In the genomic region with DNA sequence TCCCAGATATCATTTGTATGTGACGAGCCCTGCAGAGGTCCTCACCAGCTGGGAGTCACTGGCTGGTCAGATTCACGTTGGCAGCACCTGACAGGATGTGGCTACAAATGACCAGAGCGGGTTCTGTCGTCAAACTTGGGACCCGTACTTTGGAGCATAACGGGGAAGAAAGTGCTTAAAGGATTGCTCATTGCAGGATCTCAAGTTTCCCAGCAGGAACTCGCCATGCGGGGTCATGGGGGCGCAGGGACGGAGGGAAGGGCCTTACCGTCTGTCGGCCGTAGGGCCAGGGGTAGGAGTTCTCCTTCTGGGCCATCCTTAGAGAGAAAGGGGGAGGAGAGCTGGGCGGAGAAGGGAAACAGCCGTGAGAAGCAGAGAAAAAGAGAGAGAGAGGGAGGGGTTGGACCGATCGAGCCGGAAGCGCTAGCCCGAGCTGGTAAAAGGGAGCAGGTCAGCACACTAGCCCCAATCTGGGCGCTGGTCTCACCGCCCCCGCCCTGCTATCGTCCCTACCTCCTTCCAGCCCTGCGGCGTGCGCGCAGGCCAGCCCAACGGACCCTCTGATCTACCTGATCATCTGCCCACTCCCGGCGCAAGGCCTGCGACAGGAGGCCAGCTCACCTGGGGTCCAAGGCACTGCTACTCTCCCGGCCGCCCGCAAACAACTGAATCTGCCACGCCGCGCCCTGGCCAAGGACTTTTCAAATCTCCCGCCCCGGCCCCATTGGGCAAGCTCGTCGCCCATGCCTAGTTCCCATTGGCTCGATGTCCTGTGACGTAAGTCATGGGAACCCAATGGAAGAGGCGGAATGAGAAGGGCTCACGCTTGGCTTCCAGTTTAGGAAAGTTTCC, we compare ENCODE assay signal across 8 cellular contexts. TPM values are rescaled to one million over a fixed set of nuclear protein-coding genes. Genes with fewer than 3 reads are reported as not detected.
A peak's percentile ranks its signal among the peaks of the same experiment; 100 is the strongest.
DNase-seq lines count a peak whose midpoint lies in the region; ATAC-seq and TF ChIP-seq lines count a peak whose summit lies in the region.

A gene (minus strand): TSS at position 667 of the 852 bp plus-strand sequence. CDS start 351 bp downstream, at position 316.

- intact Hi-C loops in activated T-helper 2 cell treated with anti-CD3 and anti-CD28 coated beads, Interferon-gamma antibody, Interleukin-2, Interleukin-4, amounts not matched to agents 10 μg/mL and 5 μg/mL and 100 μg/mL, durations not matched to agents 14 hours and 24 hours and 36 hours (cut with micrococcal nuclease), result loop anchor here (1.0 kb wide), 2 partner anchors 10 to 12 kb away; no protein-coding TSS in a partner anchor

- ATAC-seq in GM23338, result peak; percentile 94
- peak; percentile 98 for ATAC-seq in stimulated activated naive CD8-positive, alpha-beta T cell treated with anti-CD3 and anti-CD28 coated beads, Interleukin-15, amount 100 ng/mL, for 72 hours

- H4K20me1 ChIP-seq in GM23338 (replicated peaks; ENCODE audit: insufficient read depth) (peaks cover 17% of the 10 kb centered on the region; the same call in 1 of the 2 replicates), neural cell (ENCODE audit: insufficient read depth) (no peaks in the 10 kb centered on the region)

- no peaks in the 10 kb centered on the region for H3K9me3 ChIP-seq in neural cell (ENCODE audit: low read length)

- no peaks in the 10 kb centered on the region; the same call in 1 of the 3 replicates for H3K9me3 Mint-ChIP-seq in GM23338
- H3K9me3 Mint-ChIP-seq in activated T-helper 2 cell treated with anti-CD3 and anti-CD28 coated beads, Interferon-gamma antibody, Interleukin-2, Interleukin-4, amounts not matched to agents 10 μg/mL and 5 μg/mL and 100 μg/mL, durations not matched to agents 14 hours and 24 hours and 36 hours, result no peaks in the 10 kb centered on the region
- no peaks in the 10 kb centered on the region for H3K9me3 Mint-ChIP-seq in stimulated activated naive CD8-positive, alpha-beta T cell treated with anti-CD3 and anti-CD28 coated beads, Interleukin-15, amount 100 ng/mL, for 72 hours

- H2AFZ ChIP-seq in GM23338, result no peak within 1 kb of the TSS
- no peak within 1 kb of the TSS for H2AFZ ChIP-seq in neural cell (ENCODE audit: low read depth, low read length)

- peak within 1 kb of the TSS; percentile 72 for H3K4me3 ChIP-seq in GM23338
- H3K4me3 ChIP-seq in fibroblast of the aortic adventitia (ENCODE audit: low read depth, low read length), result peak within 1 kb of the TSS; percentile 86
- H3K4me3 ChIP-seq in neural cell (ENCODE audit: low read length), result peak within 1 kb of the TSS; percentile 76

- peak within 1 kb of the TSS; percentile 99 for H3K27ac Mint-ChIP-seq in GM23338
- H3K27ac Mint-ChIP-seq in activated T-helper 2 cell treated with anti-CD3 and anti-CD28 coated beads, Interferon-gamma antibody, Interleukin-2, Interleukin-4, amounts not matched to agents 10 μg/mL and 5 μg/mL and 100 μg/mL, durations not matched to agents 14 hours and 24 hours and 36 hours, result peak within 1 kb of the TSS; percentile 95
- H3K27ac Mint-ChIP-seq in stimulated activated naive CD8-positive, alpha-beta T cell treated with anti-CD3 and anti-CD28 coated beads, Interleukin-15, amount 100 ng/mL, for 72 hours, result peak within 1 kb of the TSS; percentile 94 to 100

- H3K27me3 Mint-ChIP-seq in GM23338 (ENCODE audit: insufficient read depth, low read depth, poor library complexity), result peaks cover 20% of the 10 kb centered on the region
- H3K27me3 Mint-ChIP-seq in activated T-helper 2 cell treated with anti-CD3 and anti-CD28 coated beads, Interferon-gamma antibody, Interleukin-2, Interleukin-4, amounts not matched to agents 10 μg/mL and 5 μg/mL and 100 μg/mL, durations not matched to agents 14 hours and 24 hours and 36 hours (ENCODE audit: low read depth), result no peaks in the 10 kb centered on the region
- H3K27me3 Mint-ChIP-seq in stimulated activated naive CD8-positive, alpha-beta T cell treated with anti-CD3 and anti-CD28 coated beads, Interleukin-15, amount 100 ng/mL, for 72 hours, result no peaks in the 10 kb centered on the region

- H3K4me2 ChIP-seq in GM23338 (peak within 1 kb of the TSS; percentile 87), neural cell (ENCODE audit: low read length) (peak within 1 kb of the TSS; percentile 79)

- peaks cover 12% of the 10 kb centered on the region for H3K4me1 Mint-ChIP-seq in GM23338
- H3K4me1 Mint-ChIP-seq in activated T-helper 2 cell treated with anti-CD3 and anti-CD28 coated beads, Interferon-gamma antibody, Interleukin-2, Interleukin-4, amounts not matched to agents 10 μg/mL and 5 μg/mL and 100 μg/mL, durations not matched to agents 14 hours and 24 hours and 36 hours (ENCODE audit: low read depth), result peaks cover 21% of the 10 kb centered on the region
- peaks cover 50% of the 10 kb centered on the region for H3K4me1 Mint-ChIP-seq in stimulated activated naive CD8-positive, alpha-beta T cell treated with anti-CD3 and anti-CD28 coated beads, Interleukin-15, amount 100 ng/mL, for 72 hours

- H3K36me3 Mint-ChIP-seq in GM23338 (ENCODE audit: low read depth), result peaks cover 43% of the 10 kb centered on the region
- H3K36me3 Mint-ChIP-seq in activated T-helper 2 cell treated with anti-CD3 and anti-CD28 coated beads, Interferon-gamma antibody, Interleukin-2, Interleukin-4, amounts not matched to agents 10 μg/mL and 5 μg/mL and 100 μg/mL, durations not matched to agents 14 hours and 24 hours and 36 hours (ENCODE audit: low read depth), result peaks cover 40% of the 10 kb centered on the region

- TF ChIP-seq RAD21 in neural cell (conservative IDR thresholded peaks at IDR 0.05), result no peak

- TF ChIP-seq EP300 in neural cell (conservative IDR thresholded peaks at IDR 0.05; ENCODE audit: poor library complexity, severe bottlenecking), result no peak

- H3K4me3 Mint-ChIP-seq in GM23338, result peak within 1 kb of the TSS; percentile 98
- H3K4me3 Mint-ChIP-seq in activated T-helper 2 cell treated with anti-CD3 and anti-CD28 coated beads, Interferon-gamma antibody, Interleukin-2, Interleukin-4, amounts not matched to agents 10 μg/mL and 5 μg/mL and 100 μg/mL, durations not matched to agents 14 hours and 24 hours and 36 hours (ENCODE audit: low read depth), result peak within 1 kb of the TSS; percentile 98
- peak within 1 kb of the TSS; percentile 93 to 99 for H3K4me3 Mint-ChIP-seq in stimulated activated naive CD8-positive, alpha-beta T cell treated with anti-CD3 and anti-CD28 coated beads, Interleukin-15, amount 100 ng/mL, for 72 hours

- H3K36me3 ChIP-seq in GM23338 (ENCODE audit: insufficient read depth) (peaks cover 24% of the 10 kb centered on the region), neural cell (ENCODE audit: insufficient read depth, low read length) (no peaks in the 10 kb centered on the region)

- TF ChIP-seq CTCF in GM23338 (conservative IDR thresholded peaks at IDR 0.05; ENCODE audit: low read depth in 2 of 2) (no peak; a peak in 1 of 4 replicates), fibroblast of the aortic adventitia (IDR thresholded peaks at IDR 0.05; ENCODE audit: insufficient read depth, low read length) (no peak), neural cell (IDR thresholded peaks at IDR 0.05; ENCODE audit: poor library complexity, severe bottlenecking) (peak; percentile 10)

- peaks cover 12% of the 10 kb centered on the region for H3K4me1 ChIP-seq in GM23338 (ENCODE audit: insufficient read depth)

- H3K9me2 ChIP-seq in GM23338 (ENCODE audit: insufficient read depth) (no peaks in the 10 kb centered on the region), neural cell (ENCODE audit: insufficient read depth, low read length) (no peaks in the 10 kb centered on the region)

- H3K79me2 ChIP-seq in GM23338 (replicated peaks; ENCODE audit: insufficient read depth) (peaks cover 30% of the 10 kb centered on the region), neural cell (replicated peaks; ENCODE audit: insufficient read depth, low read length) (peaks cover 13% of the 10 kb centered on the region)

- peaks cover 20% of the 10 kb centered on the region for H3F3A ChIP-seq in GM23338 (replicated peaks; ENCODE audit: low read depth)
- no peaks in the 10 kb centered on the region for H3F3A ChIP-seq in neural cell (ENCODE audit: insufficient read depth, low read length, poor library complexity, severe bottlenecking)

- peak; percentile 96 for TF ChIP-seq POLR2A in Raji (IDR thresholded peaks at IDR 0.05; ENCODE audit: insufficient read depth, low read depth, low read length)

- H3K27me3 ChIP-seq in GM23338 (ENCODE audit: insufficient read depth) (no peaks in the 10 kb centered on the region), neural cell (ENCODE audit: insufficient read depth, low read depth, low read length) (no peaks in the 10 kb centered on the region)

- peak within 1 kb of the TSS; percentile 85 for H3K27ac ChIP-seq in GM23338 (ENCODE audit: low read depth)
- H3K27ac ChIP-seq in neural cell (ENCODE audit: low read length), result no peak within 1 kb of the TSS

- no peak within 1 kb of the TSS for H3K9ac ChIP-seq in neural cell (ENCODE audit: low read length)

- DNase-seq in Daoy (ENCODE audit: low read depth) (peak; percentile 96), GM23338 (ENCODE audit: low spot score) (peak; percentile 99), LHCN-M2 (ENCODE audit: low read depth) (peak; percentile 98), fibroblast of the aortic adventitia (ENCODE audit: low read depth) (peak; percentile 98)
- peak; percentile 91 for DNase-seq in activated T-helper 2 cell treated with anti-CD3 and anti-CD28 coated beads, Interferon-gamma antibody, Interleukin-2, Interleukin-4, amounts not matched to agents 10 μg/mL and 5 μg/mL and 100 μg/mL, durations not matched to agents 14 hours and 24 hours and 36 hours (ENCODE audit: low spot score)
- peak; percentile 85 to 92 for DNase-seq in stimulated activated naive CD8-positive, alpha-beta T cell treated with anti-CD3 and anti-CD28 coated beads, Interleukin-15, amount 100 ng/mL, for 72 hours

TF ChIP-seq in GM23338, 12 proteins besides CTCF, POLR2A, EP300 and RAD21 (continues in another document):
- peak; percentile 86 for TF ChIP-seq CREB1 (CRISPR knock-in tag; IDR thresholded peaks at IDR 0.05; ENCODE audit: low read depth)
- no peak for TF ChIP-seq NANOG (IDR thresholded peaks at IDR 0.05; ENCODE audit: borderline replicate concordance)

RNA-seq across cellular contexts. Expression of the gene that starts here (rescaled TPM):
- 105 and 136 TPM in 2 replicates for total RNA-seq in Daoy (2014; rRNA removed; shearing (Covaris generic))
- total RNA-seq in GM23338 (2014; rRNA removed; shearing (Covaris generic)), result 128 and 135 TPM in 2 replicates
- polyA plus RNA-seq in GM23338 (2016; fragmentation: Nextera tagmentation; extraction: Ambion mirVana), result 202 and 212 TPM in 2 replicates
- total RNA-seq in LHCN-M2 (2014; rRNA removed), result 81.3 and 93.4 TPM in 2 replicates
- 50.2 TPM for polyA plus RNA-seq in LHCN-M2 (2012)
- 113 TPM in 2 replicates for total RNA-seq in activated T-helper 2 cell treated with anti-CD3 and anti-CD28 coated beads, Interferon-gamma antibody, Interleukin-2, Interleukin-4, amounts not matched to agents 10 μg/mL and 5 μg/mL and 100 μg/mL, durations not matched to agents 14 hours and 24 hours and 36 hours
- total RNA-seq in fibroblast of the aortic adventitia (ENCODE audit: low replicate concordance), result 5.7 and 31.8 TPM in 2 replicates
- polyA plus RNA-seq in neural cell, result 0.84 and 4.8 TPM in 2 replicates
- 0.97 and 2.9 TPM in 2 replicates for polyA minus RNA-seq in neural cell

Comparison
In these comparisons a context has a peak if more than half of its experiments do, and no peak if none do; other contexts are left out.
1. RNA of the gene that starts here (polyA plus RNA-seq): 202 to 212 TPM in GM23338; 0.84 to 4.8 TPM in neural cell; every median in the first group is over 10 times any median in the second.
2. Peak in every context shown above with its lines, with median percentiles within 50 percentile points of each other: DNase-seq, H3K4me3 ChIP-seq, H3K27ac Mint-ChIP-seq and H3K4me3 Mint-ChIP-seq.